In genomic region chr20:58135441-58136170, GRCh38 we compare ENCODE assay signal across 15 cellular contexts.
DNase-seq lines count a peak whose midpoint lies in the region; ATAC-seq and TF ChIP-seq lines count a peak whose summit lies in the region.
"Had no signal": no experiment of that assay in that cellular context is flagged by ENCODE, and none has a peak within 500 bp of the region (broad histone marks: within the 10 kb centered on the region; RNA-seq: fewer than 3 reads in every experiment).

No MANE protein-coding gene starts in this region.

- H3K27ac ChIP-seq in body of pancreas = no peak overlapping the region
- H3K27ac ChIP-seq: left ventricle myocardium inferior had no signal

- no peak for TF ChIP-seq POLR2A in body of pancreas (IDR thresholded peaks at IDR 0.05)

- H3K27me3 ChIP-seq in body of pancreas = no peaks in the 10 kb centered on the region

- no peaks in the 10 kb centered on the region for H3K9me3 ChIP-seq in body of pancreas
- H3K9me3 ChIP-seq: esophagus squamous epithelium, left ventricle myocardium inferior had no signal

- H3K9me3 Mint-ChIP-seq in Calu3 (ENCODE audit: low read depth, unreplicated experiment) = no peaks in the 10 kb centered on the region
- H3K9me3 Mint-ChIP-seq in MCF 10A (ENCODE audit: unreplicated experiment) = no peaks in the 10 kb centered on the region
- H3K9me3 Mint-ChIP-seq: activated T-cell treated with anti-CD3 and anti-CD28 coated beads, Interleukin-2, amount 50 U/mL, for 24 hours; naive B cell had no signal

- peak overlapping the region; percentile 32 for H3K27ac Mint-ChIP-seq in Calu3 (ENCODE audit: unreplicated experiment)
- no peak overlapping the region for H3K27ac Mint-ChIP-seq in MCF 10A (ENCODE audit: low read depth, unreplicated experiment)
- H3K27ac Mint-ChIP-seq: activated T-cell treated with anti-CD3 and anti-CD28 coated beads, Interleukin-2, amount 50 U/mL, for 24 hours had no signal

- intact Hi-C loops in Calu3 (cut with micrococcal nuclease; ENCODE audit: unreplicated experiment) = no loop called here
- intact Hi-C loops in MCF 10A (cut with micrococcal nuclease) = no loop called here
- intact Hi-C loops in body of pancreas (cut with DNase I) = no loop called here

- DNase-seq in Calu3 = peak; percentile 41
- DNase-seq in HT-29 (ENCODE audit: low spot score) = peak; percentile 18
- DNase-seq in MCF 10A (ENCODE audit: unreplicated experiment) = peak; percentile 50
- DNase-seq in left lobe of liver (ENCODE audit: low spot score) = peak; percentile 22
- DNase-seq in HK-2 (ENCODE audit: unreplicated experiment) = no peak
- no peak for DNase-seq in KG1 (lab: John Stamatoyannopoulos, UW)
- DNase-seq in body of pancreas = no peak
- DNase-seq: activated CD4-positive, CD25-positive, alpha-beta regulatory T cell treated with anti-CD3 and anti-CD28 coated beads, Interleukin-2, amount 50 U/mL, for 72 hours; activated T-cell treated with anti-CD3 and anti-CD28 coated beads, Interleukin-2, amount 50 U/mL, for 24 hours; esophagus squamous epithelium; left ventricle myocardium inferior; naive B cell; NCI-H2227 treated with DMSO at 0.1 percent for 48 hours; stimulated activated CD4-positive, alpha-beta T cell treated with anti-CD3 and anti-CD28 coated beads, Interleukin-15, amount 100 ng/mL, for 24 hours had no signal

- ATAC-seq in left lobe of liver = peak; percentile 26
- no peak for ATAC-seq in HG03571 (IDR thresholded peaks at IDR 0.05; ENCODE audit: unreplicated experiment)
- no peak for ATAC-seq in body of pancreas

- WGBS in body of pancreas, 2 donors = 10 to 13% methylated on average over 16 of the region's 16 CpGs

- H3K36me3 Mint-ChIP-seq in Calu3 (ENCODE audit: insufficient read depth, unreplicated experiment) (peaks cover 19% of the 10 kb centered on the region), MCF 10A (ENCODE audit: insufficient read depth, unreplicated experiment) (no peaks in the 10 kb centered on the region)
- H3K36me3 Mint-ChIP-seq: naive B cell had no signal

- H3K36me3 ChIP-seq in body of pancreas (replicated peaks in 1 of 2; ENCODE audit: insufficient read depth in 1 of 2, low read depth in 2 of 2) = no peaks in the 10 kb centered on the region
- H3K36me3 ChIP-seq: esophagus squamous epithelium, left ventricle myocardium inferior had no signal

- peaks cover 59% of the 10 kb centered on the region for H3K4me1 Mint-ChIP-seq in Calu3 (ENCODE audit: low read depth, unreplicated experiment)
- peaks cover 34% of the 10 kb centered on the region for H3K4me1 Mint-ChIP-seq in MCF 10A (ENCODE audit: insufficient read depth, unreplicated experiment)
- H3K4me1 Mint-ChIP-seq: naive B cell had no signal

- H3K4me3 ChIP-seq in body of pancreas = no peak overlapping the region
- H3K4me3 ChIP-seq: left ventricle myocardium inferior had no signal

- POLR2A ChIA-PET in MCF 10A (lab: Yijun Ruan, JAX) = interaction anchor here (0.6 to 2.5 kb wide), 7 partner anchors 11 to 515 kb away, joined by 3 to 15 read pairs (median 3); partner anchors contain the start of gene STX16

- no peaks in the 10 kb centered on the region for H3K27me3 Mint-ChIP-seq in Calu3 (ENCODE audit: unreplicated experiment)
- no peaks in the 10 kb centered on the region for H3K27me3 Mint-ChIP-seq in MCF 10A (ENCODE audit: insufficient read depth, unreplicated experiment)

- BruUV-seq in Calu3 (replicated peaks; lab: Mats Ljungman, UMichigan) (no TSS peak), MCF 10A (replicated peaks; lab: Mats Ljungman, UMichigan) (no TSS peak)

- H3K4me1 ChIP-seq in body of pancreas = no peaks in the 10 kb centered on the region

- TF ChIP-seq CTCF in Calu3 (IDR thresholded peaks at IDR 0.05; ENCODE audit: unreplicated experiment) (no peak), MCF 10A (IDR thresholded peaks at IDR 0.05; ENCODE audit: unreplicated experiment) (no peak), body of pancreas (IDR thresholded peaks at IDR 0.05) (no peak)

- CTCF ChIA-PET in Calu3 (lab: Charles Lee) (interaction anchor here (0.7 to 1.4 kb wide), 5 partner anchors 11 to 44 kb away, joined by 3 to 5 read pairs (median 4); a partner anchor contains a TSS), MCF 10A (lab: Yijun Ruan, JAX) (interaction anchor here (0.7 to 1.5 kb wide), 3 partner anchors 33 to 83 kb away, joined by 3 to 4 read pairs (median 4); no protein-coding TSS in a partner anchor)

- H3K4me3 Mint-ChIP-seq in Calu3 (ENCODE audit: low read depth, unreplicated experiment) = peak overlapping the region; percentile 61
- H3K4me3 Mint-ChIP-seq in MCF 10A (ENCODE audit: unreplicated experiment) = no peak overlapping the region
- H3K4me3 Mint-ChIP-seq: activated T-cell treated with anti-CD3 and anti-CD28 coated beads, Interleukin-2, amount 50 U/mL, for 24 hours had no signal

Comparison
In these comparisons a context has a peak if more than half of its experiments do, and no peak if none do; other contexts are left out.
1. DNase-seq: peak in Calu3 (single experiment), HT-29 (single experiment), MCF 10A (single experiment) and left lobe of liver (single experiment); none in HK-2 (single experiment), KG1 (single experiment) and body of pancreas (0 of 4).